Comparison of ENCODE assay signal across 39 cellular contexts in the genomic region with DNA sequence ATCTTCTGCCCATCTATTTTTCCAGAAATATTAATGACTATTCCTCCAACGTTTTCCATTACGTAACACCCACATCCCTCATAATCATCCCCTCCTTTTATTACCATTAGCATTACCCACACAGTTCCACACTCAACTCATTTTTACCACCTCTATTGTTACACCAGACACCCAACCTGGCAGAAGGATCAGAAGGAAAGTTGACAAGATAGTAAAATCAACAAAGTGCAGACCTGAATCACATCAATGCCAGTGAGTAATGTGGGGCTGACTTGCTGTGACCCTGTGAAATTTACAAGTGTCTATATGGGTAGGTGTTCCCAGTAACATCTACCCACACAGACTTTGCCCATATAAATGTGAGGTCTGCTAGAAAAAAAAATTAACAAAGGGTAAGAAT.
"Had no signal": no experiment of that assay in that cellular context is flagged by ENCODE, and none has a peak within 500 bp of the region (broad histone marks: within the 10 kb centered on the region; RNA-seq: fewer than 3 reads in every experiment).

No MANE protein-coding gene starts in this region.

- H3K4me1 ChIP-seq: adrenal gland, ascending aorta, body of pancreas, breast epithelium had no signal

- ATAC-seq: activated naive CD4-positive, alpha-beta T cell treated with anti-CD3 and anti-CD28 coated beads, Interleukin-2, amount 50 U/mL, for 72 hours; activated naive CD8-positive, alpha-beta T cell treated with anti-CD3 and anti-CD28 coated beads, Interleukin-2, amount 50 U/mL, for 24 hours; activated T-cell treated with anti-CD3 and anti-CD28 coated beads, Interleukin-2, amount 50 U/mL, for 4 hours; activated T-cell treated with anti-CD3 and anti-CD28 coated beads, Interleukin-2, amount 50 U/mL, for 72 hours; activated T-helper 17 cell treated with anti-CD3 and anti-CD28 coated beads, Interleukin-2, amount 50 U/mL, for 72 hours; body of pancreas had no signal

- H3K4me3 ChIP-seq: adrenal gland, ascending aorta, body of pancreas, breast epithelium, cardiac muscle cell had no signal

- H3K9me3 Mint-ChIP-seq: activated naive CD4-positive, alpha-beta T cell treated with anti-CD3 and anti-CD28 coated beads for 36 hours; activated naive CD4-positive, alpha-beta T cell treated with anti-CD3 and anti-CD28 coated beads, Interleukin-2, amount 10 ng/mL, durations not matched to agents 7 days and 5 days; activated naive CD8-positive, alpha-beta T cell treated with anti-CD3 and anti-CD28 coated beads for 36 hours; activated naive CD8-positive, alpha-beta T cell treated with anti-CD3 and anti-CD28 coated beads, Interleukin-2, amount 10 ng/mL, durations not matched to agents 7 days and 5 days; activated naive CD8-positive, alpha-beta T cell treated with anti-CD3 and anti-CD28 coated beads, Interleukin-2, amount 50 U/mL, for 24 hours; activated T-cell treated with anti-CD3 and anti-CD28 coated beads, Interleukin-2, amount 50 U/mL, for 24 hours; activated T-cell treated with anti-CD3 and anti-CD28 coated beads, Interleukin-2, amount 50 U/mL, for 4 hours; activated T-helper 1 cell treated with anti-CD3 and anti-CD28 coated beads, Interleukin-12 subunit alpha, Interleukin-12 subunit beta, Interleukin-2, Interleukin-4 antibody, amounts not matched to agents 30 ng/mL and 10 ng/mL and 1 ng/mL, durations not matched to agents 14 hours and 24 hours and 36 hours; activated T-helper 2 cell treated with anti-CD3 and anti-CD28 coated beads, Interferon-gamma antibody, Interleukin-2, Interleukin-4, amounts not matched to agents 10 μg/mL and 5 μg/mL and 100 μg/mL, durations not matched to agents 14 hours and 24 hours and 36 hours; brain; central memory CD8-positive, alpha-beta T cell had no signal

- H3K27me3 ChIP-seq: adrenal gland, ascending aorta, body of pancreas, brain microvascular endothelial cell, breast epithelium, cardiac muscle cell had no signal

- H3K4me1 Mint-ChIP-seq: activated naive CD4-positive, alpha-beta T cell treated with anti-CD3 and anti-CD28 coated beads, Interleukin-2, amount 10 ng/mL, durations not matched to agents 7 days and 5 days; activated naive CD4-positive, alpha-beta T cell treated with anti-CD3 and anti-CD28 coated beads, Interleukin-2, amount 50 U/mL, for 24 hours; activated naive CD8-positive, alpha-beta T cell treated with anti-CD3 and anti-CD28 coated beads for 36 hours; activated naive CD8-positive, alpha-beta T cell treated with anti-CD3 and anti-CD28 coated beads, Interleukin-2, amount 10 ng/mL, durations not matched to agents 7 days and 5 days; activated naive CD8-positive, alpha-beta T cell treated with anti-CD3 and anti-CD28 coated beads, Interleukin-2, amount 50 U/mL, for 24 hours; activated T-helper 17 cell treated with anti-CD3 and anti-CD28 coated beads, Interleukin-2, amount 50 U/mL, for 72 hours; brain; central memory CD8-positive, alpha-beta T cell had no signal

- H3K27ac ChIP-seq: adrenal gland, ascending aorta, body of pancreas, brain microvascular endothelial cell, breast epithelium, cardiac muscle cell had no signal

- H3K27ac Mint-ChIP-seq: activated naive CD4-positive, alpha-beta T cell treated with anti-CD3 and anti-CD28 coated beads for 36 hours; activated naive CD4-positive, alpha-beta T cell treated with anti-CD3 and anti-CD28 coated beads, Interleukin-2, amount 10 ng/mL, durations not matched to agents 7 days and 5 days; activated naive CD4-positive, alpha-beta T cell treated with anti-CD3 and anti-CD28 coated beads, Interleukin-2, amount 50 U/mL, for 24 hours; activated naive CD4-positive, alpha-beta T cell treated with anti-CD3 and anti-CD28 coated beads, Interleukin-2, amount 50 U/mL, for 72 hours; activated naive CD8-positive, alpha-beta T cell; activated naive CD8-positive, alpha-beta T cell treated with anti-CD3 and anti-CD28 coated beads for 36 hours; activated naive CD8-positive, alpha-beta T cell treated with anti-CD3 and anti-CD28 coated beads, Interleukin-2, amount 10 ng/mL, durations not matched to agents 7 days and 5 days; activated naive CD8-positive, alpha-beta T cell treated with anti-CD3 and anti-CD28 coated beads, Interleukin-2, amount 50 U/mL, for 24 hours; activated T-cell treated with anti-CD3 and anti-CD28 coated beads, Interleukin-2, amount 50 U/mL, for 24 hours; activated T-cell treated with anti-CD3 and anti-CD28 coated beads, Interleukin-2, amount 50 U/mL, for 72 hours; activated T-helper 1 cell treated with anti-CD3 and anti-CD28 coated beads, Interleukin-12 subunit alpha, Interleukin-12 subunit beta, Interleukin-2, Interleukin-4 antibody, amounts not matched to agents 30 ng/mL and 10 ng/mL and 1 ng/mL, durations not matched to agents 14 hours and 24 hours and 36 hours; activated T-helper 17 cell treated with anti-CD3 and anti-CD28 coated beads, Interleukin-2, amount 50 U/mL, for 72 hours; activated T-helper 2 cell treated with anti-CD3 and anti-CD28 coated beads, Interferon-gamma antibody, Interleukin-2, Interleukin-4, amounts not matched to agents 10 μg/mL and 5 μg/mL and 100 μg/mL, durations not matched to agents 14 hours and 24 hours and 36 hours; brain had no signal

- FAIRE-seq: astrocyte, bronchial epithelial cell had no signal

- H3K4me3 Mint-ChIP-seq: activated naive CD4-positive, alpha-beta T cell treated with anti-CD3 and anti-CD28 coated beads for 36 hours; activated naive CD4-positive, alpha-beta T cell treated with anti-CD3 and anti-CD28 coated beads, Interleukin-2, amount 10 ng/mL, durations not matched to agents 7 days and 5 days; activated naive CD4-positive, alpha-beta T cell treated with anti-CD3 and anti-CD28 coated beads, Interleukin-2, amount 50 U/mL, for 24 hours; activated naive CD8-positive, alpha-beta T cell; activated naive CD8-positive, alpha-beta T cell treated with anti-CD3 and anti-CD28 coated beads for 36 hours; activated naive CD8-positive, alpha-beta T cell treated with anti-CD3 and anti-CD28 coated beads, Interleukin-2, amount 10 ng/mL, durations not matched to agents 7 days and 5 days; activated naive CD8-positive, alpha-beta T cell treated with anti-CD3 and anti-CD28 coated beads, Interleukin-2, amount 50 U/mL, for 24 hours; activated T-cell treated with anti-CD3 and anti-CD28 coated beads, Interleukin-2, amount 50 U/mL, for 24 hours; activated T-cell treated with anti-CD3 and anti-CD28 coated beads, Interleukin-2, amount 50 U/mL, for 4 hours; activated T-cell treated with anti-CD3 and anti-CD28 coated beads, Interleukin-2, amount 50 U/mL, for 72 hours; activated T-helper 1 cell treated with anti-CD3 and anti-CD28 coated beads, Interleukin-12 subunit alpha, Interleukin-12 subunit beta, Interleukin-2, Interleukin-4 antibody, amounts not matched to agents 30 ng/mL and 10 ng/mL and 1 ng/mL, durations not matched to agents 14 hours and 24 hours and 36 hours; activated T-helper 17 cell treated with anti-CD3 and anti-CD28 coated beads, Interleukin-2, amount 50 U/mL, for 72 hours; brain; central memory CD8-positive, alpha-beta T cell had no signal

- H3K9me3 ChIP-seq: adrenal gland, ascending aorta, body of pancreas, breast epithelium had no signal

- H3K36me3 Mint-ChIP-seq: activated naive CD4-positive, alpha-beta T cell treated with anti-CD3 and anti-CD28 coated beads, Interleukin-2, amount 10 ng/mL, durations not matched to agents 7 days and 5 days; activated naive CD4-positive, alpha-beta T cell treated with anti-CD3 and anti-CD28 coated beads, Interleukin-2, amount 50 U/mL, for 24 hours; activated naive CD4-positive, alpha-beta T cell treated with anti-CD3 and anti-CD28 coated beads, Interleukin-2, amount 50 U/mL, for 72 hours; activated naive CD8-positive, alpha-beta T cell; activated naive CD8-positive, alpha-beta T cell treated with anti-CD3 and anti-CD28 coated beads for 36 hours; activated naive CD8-positive, alpha-beta T cell treated with anti-CD3 and anti-CD28 coated beads, Interleukin-2, amount 10 ng/mL, durations not matched to agents 7 days and 5 days; brain had no signal

- H3K36me3 ChIP-seq: adrenal gland, ascending aorta, brain microvascular endothelial cell, breast epithelium, cardiac muscle cell had no signal

- DNase-seq: activated effector memory CD4-positive, alpha-beta T cell treated with anti-CD3 and anti-CD28 coated beads, Interleukin-2, amount 50 U/mL, for 16 hours; activated effector memory CD4-positive, alpha-beta T cell treated with Interleukin-2 at 50 U/mL for 16 hours; activated gamma-delta T cell; activated gamma-delta T cell treated with Interleukin-2 at 50 U/mL for 16 hours; activated naive CD4-positive, alpha-beta T cell; activated naive CD4-positive, alpha-beta T cell treated with anti-CD3 and anti-CD28 coated beads for 36 hours; activated naive CD4-positive, alpha-beta T cell treated with anti-CD3 and anti-CD28 coated beads, Interleukin-2, amount 10 ng/mL, durations not matched to agents 7 days and 5 days; activated naive CD4-positive, alpha-beta T cell treated with anti-CD3 and anti-CD28 coated beads, Interleukin-2, amount 50 U/mL, for 16 hours; activated naive CD4-positive, alpha-beta T cell treated with Interleukin-2 at 50 U/mL for 16 hours; activated naive CD8-positive, alpha-beta T cell treated with anti-CD3 and anti-CD28 coated beads for 36 hours; activated naive CD8-positive, alpha-beta T cell treated with anti-CD3 and anti-CD28 coated beads, Interleukin-2, amount 10 ng/mL, durations not matched to agents 7 days and 5 days; activated naive CD8-positive, alpha-beta T cell treated with anti-CD3 and anti-CD28 coated beads, Interleukin-2, amount 50 U/mL, for 24 hours; activated T-cell treated with anti-CD3 and anti-CD28 coated beads, Interleukin-2, amount 50 U/mL, for 24 hours; activated T-cell treated with anti-CD3 and anti-CD28 coated beads, Interleukin-2, amount 50 U/mL, for 4 hours; activated T-cell treated with anti-CD3 and anti-CD28 coated beads, Interleukin-2, amount 50 U/mL, for 48 hours; activated T-cell treated with anti-CD3 and anti-CD28 coated beads, Interleukin-2, amount 50 U/mL, for 72 hours; adrenal gland; amniotic stem cell; amygdala; anterior cingulate cortex; aorta; body of pancreas; brain microvascular endothelial cell; caudate nucleus; central memory CD4-positive, alpha-beta T cell; cerebellar nuclear complex had no signal
